10 cellular contexts compared by ENCODE assay signal in the genomic region with DNA sequence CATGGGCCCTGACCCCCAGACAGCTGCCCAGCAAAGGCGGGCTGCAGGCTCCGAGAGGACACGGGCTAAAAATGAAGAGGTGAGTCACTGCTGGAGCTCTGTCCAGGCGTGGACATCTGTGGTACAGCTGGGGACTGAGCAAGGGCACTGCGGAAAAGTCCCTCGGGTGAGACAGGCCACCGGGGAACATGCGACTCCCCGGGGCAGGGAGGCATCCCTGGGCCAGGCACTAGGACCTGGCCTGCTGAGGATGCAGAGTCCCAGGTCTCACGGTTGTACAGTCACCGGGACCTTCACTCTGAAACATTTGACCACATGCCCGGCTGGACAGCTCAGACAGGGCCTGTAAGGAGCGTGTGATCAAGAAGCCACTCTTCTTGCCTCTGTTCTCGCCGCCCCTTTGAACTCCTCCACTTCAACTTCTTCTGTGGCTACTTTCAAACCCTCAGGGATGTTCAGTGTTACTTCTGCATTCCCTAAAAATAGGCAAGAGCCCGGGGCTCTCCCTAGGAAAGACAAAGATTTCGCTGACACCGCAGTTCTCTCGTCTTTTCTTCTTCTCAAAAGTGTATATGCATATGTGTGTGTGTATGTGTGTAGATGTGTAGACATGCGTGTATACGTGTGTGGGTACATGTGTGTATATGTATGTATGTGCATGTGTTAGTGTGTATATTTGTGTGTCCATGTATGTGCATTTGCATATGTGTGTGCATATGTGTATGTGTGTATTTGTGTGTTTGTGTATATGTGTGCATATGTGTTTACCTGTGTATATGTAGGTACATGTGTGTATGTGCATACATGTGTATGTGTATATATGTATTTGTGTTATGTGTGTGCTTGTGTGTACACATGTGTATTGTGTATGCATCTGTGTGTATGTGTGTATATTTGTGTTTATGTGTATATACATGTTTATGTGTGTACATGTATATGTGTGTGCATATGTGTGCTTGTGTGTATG. TPM values are rescaled to one million over a fixed set of nuclear protein-coding genes. Genes with fewer than 3 reads are reported as not detected.
DNase-seq lines count a peak whose midpoint lies in the region; ATAC-seq and TF ChIP-seq lines count a peak whose summit lies in the region.
"Had no signal": no experiment of that assay in that cellular context is flagged by ENCODE, and none has a peak within 500 bp of the region (broad histone marks: within the 10 kb centered on the region; RNA-seq: fewer than 3 reads in every experiment).

No MANE protein-coding gene starts in this region.

- 52 to 63% methylated on average over 19 to 21 of the region's 21 CpGs for WGBS in upper lobe of left lung, 2 donors

- H3K36me3 ChIP-seq in ascending aorta (no peaks in the 10 kb centered on the region), upper lobe of left lung (no peaks in the 10 kb centered on the region)

- H3K4me3 ChIP-seq in ascending aorta = peak overlapping the region; percentile 6 to 45
- no peak overlapping the region for H3K4me3 ChIP-seq in upper lobe of left lung

- TF ChIP-seq POLR2A in upper lobe of left lung (IDR thresholded peaks at IDR 0.05) = no peak

- TF ChIP-seq EP300 in upper lobe of left lung (IDR thresholded peaks at IDR 0.05) = no peak

- no peak overlapping the region for H3K4me3 Mint-ChIP-seq in activated CD8-positive, alpha-beta memory T cell treated with anti-CD3 and anti-CD28 coated beads, Interleukin-2, amount 10 ng/mL, durations not matched to agents 7 days and 5 days
- H3K4me3 Mint-ChIP-seq in stimulated activated naive CD8-positive, alpha-beta T cell treated with anti-CD3 and anti-CD28 coated beads, Interleukin-15, amount 100 ng/mL, for 72 hours = no peak overlapping the region
- H3K4me3 Mint-ChIP-seq: stimulated activated naive CD8-positive, alpha-beta T cell treated with anti-CD3 and anti-CD28 coated beads, Interleukin-15, Interleukin-2, amounts not matched to agents 100 ng/mL and 50 ng/mL, for 24 hours had no signal

- intact Hi-C loops in ascending aorta (cut with DNase I) = no loop called here

- H3K27me3 ChIP-seq in ascending aorta = no peaks in the 10 kb centered on the region
- peaks cover 0 to 2% (median 1%) of the 10 kb centered on the region in 4 donors for H3K27me3 ChIP-seq in upper lobe of left lung

- H3K9me3 ChIP-seq in ascending aorta (peaks cover 0 to 2% of the 10 kb centered on the region in 2 donors), upper lobe of left lung (peaks cover 0 to 4% (median 3%) of the 10 kb centered on the region in 4 donors)

- H3K9me3 Mint-ChIP-seq in activated CD8-positive, alpha-beta memory T cell treated with anti-CD3 and anti-CD28 coated beads, Interleukin-2, amount 10 ng/mL, durations not matched to agents 7 days and 5 days (ENCODE audit: low read depth) = no peaks in the 10 kb centered on the region
- H3K9me3 Mint-ChIP-seq in stimulated activated naive CD8-positive, alpha-beta T cell treated with anti-CD3 and anti-CD28 coated beads, Interleukin-15, amount 100 ng/mL, for 72 hours = peaks cover 9 to 13% of the 10 kb centered on the region in 2 donors

- CTCF ChIA-PET in activated CD8-positive, alpha-beta memory T cell treated with anti-CD3 and anti-CD28 coated beads, Interleukin-2, amount 10 ng/mL, durations not matched to agents 7 days and 5 days (lab: Charles Lee) = no interaction called here

- H3K4me1 Mint-ChIP-seq in activated CD8-positive, alpha-beta memory T cell treated with anti-CD3 and anti-CD28 coated beads, Interleukin-2, amount 10 ng/mL, durations not matched to agents 7 days and 5 days = no peaks in the 10 kb centered on the region
- no peaks in the 10 kb centered on the region for H3K4me1 Mint-ChIP-seq in stimulated activated naive CD8-positive, alpha-beta T cell treated with anti-CD3 and anti-CD28 coated beads, Interleukin-15, amount 100 ng/mL, for 72 hours

- TF ChIP-seq CTCF in ascending aorta (IDR thresholded peaks at IDR 0.05) (no peak), upper lobe of left lung (IDR thresholded peaks at IDR 0.05) (no peak)

- DNase-seq in HCEC 1CT = peak; percentile 49
- no peak for DNase-seq in ascending aorta (ENCODE audit: low spot score in 2 of 2)
- peak; percentile 20 for DNase-seq in inferior parietal cortex (ENCODE audit: extremely low spot score)
- peak in 1 of 2 donors; percentile 36 for DNase-seq in upper lobe of left lung
- no peak for DNase-seq in activated CD8-positive, alpha-beta memory T cell treated with anti-CD3 and anti-CD28 coated beads, Interleukin-2, amount 10 ng/mL, durations not matched to agents 7 days and 5 days
- no peak for DNase-seq in stimulated activated naive CD8-positive, alpha-beta T cell treated with anti-CD3 and anti-CD28 coated beads, Interleukin-15, amount 100 ng/mL, for 72 hours
- DNase-seq: stimulated activated CD4-positive, alpha-beta T cell treated with anti-CD3 and anti-CD28 coated beads, Interleukin-12 subunit alpha, Interleukin-12 subunit beta, amount 100 ng/mL, for 4 hours had no signal

- H3K36me3 Mint-ChIP-seq in activated CD8-positive, alpha-beta memory T cell treated with anti-CD3 and anti-CD28 coated beads, Interleukin-2, amount 10 ng/mL, durations not matched to agents 7 days and 5 days = no peaks in the 10 kb centered on the region

- H3K4me1 ChIP-seq in ascending aorta (peaks cover 0 to 10% of the 10 kb centered on the region in 2 donors), upper lobe of left lung (peaks cover 11 to 17% (median 15%) of the 10 kb centered on the region in 4 donors)

- H3K27ac ChIP-seq in ascending aorta (peak overlapping the region; percentile 20 to 57), upper lobe of left lung (peak overlapping the region in 1 of 4 donors; percentile 28)

- ATAC-seq in upper lobe of left lung (ENCODE audit: low FRiP score in 2 of 2) (peak; percentile 44 to 53), HG03095 (IDR thresholded peaks at IDR 0.05; ENCODE audit: unreplicated experiment) (no peak)
- no peak for ATAC-seq in activated CD8-positive, alpha-beta memory T cell treated with anti-CD3 and anti-CD28 coated beads, Interleukin-2, amount 10 ng/mL, durations not matched to agents 7 days and 5 days
- no peak for ATAC-seq in stimulated activated naive CD8-positive, alpha-beta T cell treated with anti-CD3 and anti-CD28 coated beads, Interleukin-15, amount 100 ng/mL, for 72 hours

- H3K27ac Mint-ChIP-seq in activated CD8-positive, alpha-beta memory T cell treated with anti-CD3 and anti-CD28 coated beads, Interleukin-2, amount 10 ng/mL, durations not matched to agents 7 days and 5 days = no peak overlapping the region
- H3K27ac Mint-ChIP-seq in stimulated activated naive CD8-positive, alpha-beta T cell treated with anti-CD3 and anti-CD28 coated beads, Interleukin-15, amount 100 ng/mL, for 72 hours = no peak overlapping the region
- H3K27ac Mint-ChIP-seq: stimulated activated naive CD8-positive, alpha-beta T cell treated with anti-CD3 and anti-CD28 coated beads, Interleukin-15, Interleukin-2, amounts not matched to agents 100 ng/mL and 50 ng/mL, for 24 hours had no signal

- peaks cover 30% of the 10 kb centered on the region for H3K27me3 Mint-ChIP-seq in activated CD8-positive, alpha-beta memory T cell treated with anti-CD3 and anti-CD28 coated beads, Interleukin-2, amount 10 ng/mL, durations not matched to agents 7 days and 5 days
- H3K27me3 Mint-ChIP-seq in stimulated activated naive CD8-positive, alpha-beta T cell treated with anti-CD3 and anti-CD28 coated beads, Interleukin-15, amount 100 ng/mL, for 72 hours = peaks cover 40% of the 10 kb centered on the region

RNA-seq across cellular contexts. Expression of gene RFLNA, which starts 5.0 kb away (rescaled TPM):
- total RNA-seq in ascending aorta (not detected), upper lobe of left lung (under 1 TPM in 3 of 6 donors, not detected in 3; 0.30 to 0.67 (median 0.66) TPM)
- not detected for total RNA-seq in activated CD8-positive, alpha-beta memory T cell treated with anti-CD3 and anti-CD28 coated beads, Interleukin-2, amount 10 ng/mL, durations not matched to agents 7 days and 5 days
- total RNA-seq: mesenteric fat pad had no signal

Comparison
In these comparisons a context has a peak if more than half of its experiments do, and no peak if none do; other contexts are left out.
1. DNase-seq: peak in HCEC 1CT (single experiment) and inferior parietal cortex (single experiment); none in ascending aorta (0 of 2), activated CD8-positive, alpha-beta memory T cell treated with anti-CD3 and anti-CD28 coated beads, Interleukin-2, amount 10 ng/mL, durations not matched to agents 7 days and 5 days (single experiment) and stimulated activated naive CD8-positive, alpha-beta T cell treated with anti-CD3 and anti-CD28 coated beads, Interleukin-15, amount 100 ng/mL, for 72 hours (0 of 2).
2. H3K4me3 ChIP-seq: peak in ascending aorta (2 of 2); none in upper lobe of left lung (0 of 4).
3. ATAC-seq: peak in upper lobe of left lung (2 of 2); none in HG03095 (single experiment), activated CD8-positive, alpha-beta memory T cell treated with anti-CD3 and anti-CD28 coated beads, Interleukin-2, amount 10 ng/mL, durations not matched to agents 7 days and 5 days (single experiment) and stimulated activated naive CD8-positive, alpha-beta T cell treated with anti-CD3 and anti-CD28 coated beads, Interleukin-15, amount 100 ng/mL, for 72 hours (single experiment).